27 cellular contexts compared by ENCODE assay signal in the genomic region with DNA sequence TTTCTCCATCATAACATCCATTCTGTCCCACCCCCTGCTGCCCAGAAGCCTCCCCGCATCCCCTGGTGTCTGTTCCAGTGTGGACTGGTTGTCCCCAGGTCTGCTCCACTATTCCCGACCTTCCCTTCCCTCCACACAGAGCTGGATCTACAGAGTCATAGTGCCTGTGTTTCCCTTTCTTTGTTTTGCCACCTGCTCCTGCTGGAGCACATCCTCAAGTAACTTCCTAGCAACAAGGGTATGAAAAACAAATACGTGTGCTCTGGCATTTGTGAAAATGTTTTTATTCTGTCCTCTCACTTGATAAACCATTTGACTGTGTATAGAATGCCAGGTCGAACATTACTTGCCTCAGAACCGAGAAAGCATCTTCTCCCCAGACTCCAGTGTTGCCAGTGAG. TPM values are rescaled to one million over a fixed set of nuclear protein-coding genes. Genes with fewer than 3 reads are reported as not detected.
"Had no signal": no experiment of that assay in that cellular context is flagged by ENCODE, and none has a peak within 500 bp of the region (broad histone marks: within the 10 kb centered on the region; RNA-seq: fewer than 3 reads in every experiment).

No MANE protein-coding gene starts in this region.

- DNase-seq: hypothalamus; immature natural killer cell; kidney; left colon; lower lobe of right lung; mammary epithelial cell; mesenchymal stem cell; naive B cell; natural killer cell; nephron progenitor cell; ovary; retina; stimulated activated CD4-positive, alpha-beta T cell treated with anti-CD3 and anti-CD28 coated beads, Interleukin-12 subunit alpha, Interleukin-12 subunit beta, amount 100 ng/mL, for 4 hours; stimulated activated CD4-positive, alpha-beta T cell treated with anti-CD3 and anti-CD28 coated beads, Interleukin-15, amount 100 ng/mL, for 24 hours; stimulated activated CD4-positive, alpha-beta T cell treated with anti-CD3 and anti-CD28 coated beads, Interleukin-2, amount 100 ng/mL, for 24 hours; stimulated activated CD4-positive, alpha-beta T cell treated with anti-CD3 and anti-CD28 coated beads, Interleukin-4, amount 100 ng/mL, for 1 hour; stimulated activated naive B cell treated with anti-CD40 and anti-IgM and Interleukin-4, amounts not matched to agents 10 μg/mL and 1 μg/mL and 100 μg/mL, for 72 hours; stimulated activated naive CD8-positive, alpha-beta T cell treated with anti-CD3 and anti-CD28 coated beads, Interleukin-15, Interleukin-2, amounts not matched to agents 100 U/mL and 50 U/mL, for 24 hours; stomach; testis; thyroid gland; trophoblast cell; upper lobe of right lung had no signal

- H3K4me1 Mint-ChIP-seq: naive B cell; natural killer cell; stimulated activated naive B cell treated with anti-CD40 and anti-IgM and Interleukin-4, amounts not matched to agents 10 μg/mL and 1 μg/mL and 100 μg/mL, for 72 hours had no signal

- H3K4me3 Mint-ChIP-seq: immature natural killer cell; natural killer cell; nephron progenitor cell; stimulated activated naive B cell treated with anti-CD40 and anti-IgM and Interleukin-4, amounts not matched to agents 10 μg/mL and 1 μg/mL and 100 μg/mL, for 72 hours had no signal

- H3K27ac Mint-ChIP-seq: immature natural killer cell; naive B cell; natural killer cell; nephron progenitor cell; stimulated activated naive B cell treated with anti-CD40 and anti-IgM and Interleukin-4, amounts not matched to agents 10 μg/mL and 1 μg/mL and 100 μg/mL, for 72 hours had no signal

- H3K9me3 Mint-ChIP-seq: immature natural killer cell, natural killer cell had no signal

- ATAC-seq: left colon; left lung; lower lobe of right lung; natural killer cell; right cardiac atrium; sciatic nerve; stimulated activated naive B cell treated with anti-CD40 and anti-IgM and Interleukin-4, amounts not matched to agents 10 μg/mL and 1 μg/mL and 100 μg/mL, for 72 hours; stimulated activated naive CD8-positive, alpha-beta T cell treated with anti-CD3 and anti-CD28 coated beads, Interleukin-15, Interleukin-2, amounts not matched to agents 100 U/mL and 50 U/mL, for 24 hours; upper lobe of right lung had no signal

- H3K36me3 Mint-ChIP-seq: immature natural killer cell; naive B cell; natural killer cell; stimulated activated naive B cell treated with anti-CD40 and anti-IgM and Interleukin-4, amounts not matched to agents 10 μg/mL and 1 μg/mL and 100 μg/mL, for 72 hours had no signal

RNA-seq across cellular contexts. Expression of a gene that starts 29.9 kb away (rescaled TPM):
- total RNA-seq: mononuclear cell, natural killer cell had no signal
